8 cellular contexts compared by ENCODE assay signal in the genomic region with DNA sequence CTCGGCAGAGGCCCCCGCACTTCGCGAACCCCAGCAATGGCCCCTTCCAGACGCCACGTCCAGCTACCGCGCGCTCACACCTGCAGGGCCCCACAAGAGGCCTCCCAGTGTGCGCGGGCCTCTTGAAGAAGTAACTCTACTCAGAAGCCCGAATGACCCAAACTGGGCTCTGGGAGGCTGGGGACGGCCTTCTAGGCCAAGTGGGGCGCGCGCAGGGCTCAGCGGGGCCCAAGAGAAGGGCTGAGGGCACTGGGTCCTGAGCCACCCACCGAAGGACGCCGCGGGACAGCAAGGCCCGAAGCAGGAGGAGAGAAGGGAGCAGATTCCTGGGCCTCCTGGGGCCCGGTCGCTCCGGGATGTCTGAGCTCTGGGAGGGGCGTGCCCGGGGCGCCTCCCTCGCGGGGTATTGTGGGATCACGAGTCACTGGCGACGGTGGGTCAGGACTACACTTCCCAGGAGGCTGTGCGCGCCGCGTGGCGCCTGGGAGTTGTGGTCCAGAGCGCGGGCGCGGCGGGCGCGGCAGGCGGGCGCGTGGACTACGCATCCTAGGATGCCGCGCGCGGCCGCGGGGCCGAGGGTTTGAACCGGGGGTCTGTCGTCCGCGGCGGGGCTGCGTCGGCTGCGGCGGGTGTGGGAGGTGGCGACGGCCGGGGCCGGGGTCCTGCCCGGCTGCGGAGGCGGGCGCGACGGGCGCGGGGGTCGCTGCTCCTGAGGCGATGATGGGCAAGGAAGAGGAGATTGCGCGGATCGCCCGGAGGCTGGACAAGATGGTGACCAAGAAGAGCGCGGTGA. TPM values are rescaled to one million over a fixed set of nuclear protein-coding genes. Genes with fewer than 3 reads are reported as not detected.
DNase-seq lines count a peak whose midpoint lies in the region; ATAC-seq and TF ChIP-seq lines count a peak whose summit lies in the region.

A gene (plus strand): TSS at position 603 of the 793 bp plus-strand sequence. CDS start 115 bp downstream, at position 718.

- peak within 1 kb of the TSS; percentile 69 for H3K27ac Mint-ChIP-seq in activated CD4-positive, alpha-beta memory T cell treated with anti-CD3 and anti-CD28 coated beads for 36 hours

- H3K36me3 ChIP-seq in BJ (ENCODE audit: control insufficient read depth, insufficient read depth, low read length), result no peaks in the 10 kb centered on the region

- intact Hi-C loops in activated CD4-positive, alpha-beta memory T cell treated with anti-CD3 and anti-CD28 coated beads for 36 hours (cut with micrococcal nuclease), result loop anchor here (1.0 to 10.0 kb wide), 6 partner anchors 16 to 528 kb away; a partner anchor contains a TSS
- intact Hi-C loops in lower leg skin (cut with DNase I; ENCODE audit: low total_unique reads), result no loop called here

- 5 to 8% methylated on average over 33 to 56 of the region's 85 CpGs for WGBS in lower leg skin, 2 donors

- TF ChIP-seq POLR2A in lower leg skin (IDR thresholded peaks at IDR 0.05), result no peak

- no peaks in the 10 kb centered on the region for H3K36me3 Mint-ChIP-seq in activated CD4-positive, alpha-beta memory T cell treated with anti-CD3 and anti-CD28 coated beads for 36 hours

- peak; percentile 80 for ATAC-seq in GM19395 (IDR thresholded peaks at IDR 0.05; ENCODE audit: unreplicated experiment)
- peak; percentile 66 for ATAC-seq in HG03565 (IDR thresholded peaks at IDR 0.05; ENCODE audit: unreplicated experiment)

- DNase-seq in BJ (ENCODE audit: low read depth) (peak; percentile 60), NCI-H774 (lab: John Stamatoyannopoulos, UW) (peak; percentile 92), dermis microvascular lymphatic vessel endothelial cell (ENCODE audit: low read depth in 2 of 2) (peak; percentile 89 to 97), lower leg skin (ENCODE audit: low spot score in 2 of 2) (peak; percentile 97 to 100)
- DNase-seq in activated CD4-positive, alpha-beta memory T cell treated with anti-CD3 and anti-CD28 coated beads for 36 hours, result peak; percentile 97
- DNase-seq in stimulated activated CD4-positive, alpha-beta T cell treated with anti-CD3 and anti-CD28 coated beads, Interleukin-4, amount 100 ng/mL, for 4 hours, result peak; percentile 93 to 95

- no peaks in the 10 kb centered on the region for H3K27me3 Mint-ChIP-seq in activated CD4-positive, alpha-beta memory T cell treated with anti-CD3 and anti-CD28 coated beads for 36 hours

- no peaks in the 10 kb centered on the region for H3K27me3 ChIP-seq in BJ (ENCODE audit: control insufficient read depth, insufficient read depth, low read length)

- CTCF ChIA-PET in BJ (lab: Yijun Ruan, JAX), result interaction anchor here (1.0 to 2.7 kb wide), 4 partner anchors 9 to 82 kb away, joined by 3 to 21 read pairs (median 4); a partner anchor contains a TSS
- CTCF ChIA-PET in activated CD4-positive, alpha-beta memory T cell treated with anti-CD3 and anti-CD28 coated beads for 36 hours (lab: Charles Lee), result interaction anchor here (0.5 to 1.8 kb wide), 9 partner anchors 14 to 1160 kb away, joined by 3 to 14 read pairs (median 4); a partner anchor contains a TSS

- TF ChIP-seq CTCF in BJ (IDR thresholded peaks at IDR 0.05; ENCODE audit: insufficient read depth, low read depth, low read length) (no peak), lower leg skin (IDR thresholded peaks at IDR 0.05) (no peak)

- peak within 1 kb of the TSS; percentile 85 for H3K4me3 Mint-ChIP-seq in activated CD4-positive, alpha-beta memory T cell treated with anti-CD3 and anti-CD28 coated beads for 36 hours

- H3K4me1 Mint-ChIP-seq in activated CD4-positive, alpha-beta memory T cell treated with anti-CD3 and anti-CD28 coated beads for 36 hours (ENCODE audit: low read depth), result peaks cover 44% of the 10 kb centered on the region

- H3K9me3 Mint-ChIP-seq in activated CD4-positive, alpha-beta memory T cell treated with anti-CD3 and anti-CD28 coated beads for 36 hours, result no peaks in the 10 kb centered on the region

- H3K4me3 ChIP-seq in BJ (ENCODE audit: low read depth, low read length) (peak within 1 kb of the TSS; percentile 83), lower leg skin (ENCODE audit: low read depth, poor library complexity, severe bottlenecking) (peak within 1 kb of the TSS; percentile 61)

- POLR2A ChIA-PET in BJ (lab: Charles Lee), result no interaction called here
- POLR2A ChIA-PET in activated CD4-positive, alpha-beta memory T cell treated with anti-CD3 and anti-CD28 coated beads for 36 hours (lab: Charles Lee), result interaction anchor here (0.6 to 1.9 kb wide), 6 partner anchors 9 to 366 kb away, joined by 3 to 4 read pairs (median 3); a partner anchor contains a TSS

RNA-seq across cellular contexts. Expression of the gene that starts here (rescaled TPM):
- 17.3 and 34.2 TPM in 2 replicates for polyA plus RNA-seq in BJ (2011; rRNA removed)
- polyA minus RNA-seq in BJ (2011; rRNA and poly(A)+ RNA removed), result 21.5 and 24.3 TPM in 2 replicates
- 10 to 100 TPM; 27.3 to 29.9 TPM for total RNA-seq in activated CD4-positive, alpha-beta memory T cell treated with anti-CD3 and anti-CD28 coated beads for 36 hours
- total RNA-seq in dermis microvascular lymphatic vessel endothelial cell (27.0 and 36.0 TPM in 2 replicates), lower leg skin (10 to 100 TPM; 16.5 to 52.3 (median 22.8) TPM)

Comparison
In these comparisons a context has a peak if more than half of its experiments do, and no peak if none do; other contexts are left out.
1. Peak in every context shown above with its lines: DNase-seq, ATAC-seq and H3K4me3 ChIP-seq.